Comparison of ENCODE assay signal across 15 cellular contexts in genomic region chr3:10219737-10220136, GRCh38. TPM values are rescaled to one million over a fixed set of nuclear protein-coding genes. Genes with fewer than 3 reads are reported as not detected.
A peak's percentile ranks its signal among the peaks of the same experiment; 100 is the strongest.
DNase-seq lines count a peak whose midpoint lies in the region; ATAC-seq, FAIRE-seq and TF ChIP-seq lines count a peak whose summit lies in the region.
"Had no signal": no experiment of that assay in that cellular context is flagged by ENCODE, and none has a peak within 500 bp of the region (broad histone marks: within the 10 kb centered on the region; RNA-seq: fewer than 3 reads in every experiment).

No MANE protein-coding gene starts in this region.

- peaks cover 31% of the 10 kb centered on the region for H3K4me1 ChIP-seq in CD4-positive, CD25-positive, alpha-beta regulatory T cell (ENCODE audit: control insufficient read depth, insufficient read depth, low read length, poor library complexity, severe bottlenecking)
- H3K4me1 ChIP-seq in OCI-LY7 (ENCODE audit: insufficient read depth, low read length, poor library complexity, severe bottlenecking) = peaks cover 65% of the 10 kb centered on the region

- no peak for TF ChIP-seq POLR2A in GM12891 (IDR thresholded peaks at IDR 0.05; ENCODE audit: low read depth, low read length)

- H3K36me3 Mint-ChIP-seq in CD4-positive, CD25-positive, alpha-beta regulatory T cell = peaks cover 31% of the 10 kb centered on the region
- peaks cover 31 to 57% (median 38%) of the 10 kb centered on the region in 3 donors for H3K36me3 Mint-ChIP-seq in immature natural killer cell
- H3K36me3 Mint-ChIP-seq in activated T-cell treated with anti-CD3 and anti-CD28 coated beads, Interleukin-2, amount 50 U/mL, for 72 hours (ENCODE audit: insufficient read depth in 2 of 2) = peaks cover 8 to 19% of the 10 kb centered on the region in 2 donors

- no peak for TF ChIP-seq CTCF in OCI-LY7 (conservative IDR thresholded peaks at IDR 0.05; ENCODE audit: low read length)

- H3K4me3 ChIP-seq in CD4-positive, CD25-positive, alpha-beta regulatory T cell (ENCODE audit: low read depth, low read length) = no peak overlapping the region
- H3K4me3 ChIP-seq in OCI-LY7 (ENCODE audit: low read depth, low read length, poor library complexity, severe bottlenecking) = peak overlapping the region; percentile 22

- H3K4me2 ChIP-seq in OCI-LY7 (ENCODE audit: low read length) = peak overlapping the region; percentile 60; the same call in 1 of the 2 replicates

- no peaks in the 10 kb centered on the region for H4K20me1 ChIP-seq in OCI-LY7 (ENCODE audit: insufficient read depth, low read length)

- in situ Hi-C loops in G401 (cut with HindIII; ENCODE audit: low sequenced_read_pairs) = no loop called here

- no peak for DNase-seq in CD4-positive, CD25-positive, alpha-beta regulatory T cell
- DNase-seq in G401 (ENCODE audit: low spot score) (peak; percentile 45), OCI-LY7 (ENCODE audit: low spot score) (no peak), immature natural killer cell (no peak), GM12891 (ENCODE audit: insufficient read length, low spot score) (no peak)
- DNase-seq in activated T-cell treated with anti-CD3 and anti-CD28 coated beads, Interleukin-2, amount 50 U/mL, for 72 hours = no peak
- DNase-seq: activated CD4-positive, alpha-beta T cell treated with anti-CD3 and anti-CD28 coated beads for 1 hour; effector CD8-positive, alpha-beta T cell; GDM1; NCI-H1417 treated with DMSO at 0.1 percent for 48 hours; NK-92 treated with Interleukin-12 subunit alpha and Interleukin-12 subunit beta, amount 100 ng/mL, for 24 hours had no signal

- FAIRE-seq in GM12891 (lab: Jason Lieb, UNC) = no peak

- ATAC-seq in CD4-positive, CD25-positive, alpha-beta regulatory T cell (ENCODE audit: low read depth in 2 of 2) = no peak
- ATAC-seq in GM18868 (IDR thresholded peaks at IDR 0.05; ENCODE audit: unreplicated experiment) = no peak
- ATAC-seq in activated T-cell treated with anti-CD3 and anti-CD28 coated beads, Interleukin-2, amount 50 U/mL, for 72 hours (replicated peaks in 1 of 2) = no peak
- no peak for ATAC-seq in HG02885 (IDR thresholded peaks at IDR 0.05; ENCODE audit: poor library complexity, unreplicated experiment)

- H3K36me3 ChIP-seq in CD4-positive, CD25-positive, alpha-beta regulatory T cell (ENCODE audit: control insufficient read depth, insufficient read depth, low read length) = peaks cover 16% of the 10 kb centered on the region
- peaks cover 4% of the 10 kb centered on the region; the same call in 1 of the 2 replicates for H3K36me3 ChIP-seq in OCI-LY7 (ENCODE audit: insufficient read depth, low read length)

- peaks cover 15 to 53% (median 36%) of the 10 kb centered on the region in 4 donors for H3K4me1 Mint-ChIP-seq in CD4-positive, CD25-positive, alpha-beta regulatory T cell
- peaks cover 36 to 49% of the 10 kb centered on the region in 2 donors for H3K4me1 Mint-ChIP-seq in immature natural killer cell
- H3K4me1 Mint-ChIP-seq in activated T-cell treated with anti-CD3 and anti-CD28 coated beads, Interleukin-2, amount 50 U/mL, for 72 hours (ENCODE audit: low read depth) = peaks cover 50% of the 10 kb centered on the region

- no peaks in the 10 kb centered on the region for H3K9me3 ChIP-seq in CD4-positive, CD25-positive, alpha-beta regulatory T cell (ENCODE audit: control insufficient read depth in 2 of 2, low read length in 2 of 2)
- no peaks in the 10 kb centered on the region for H3K9me3 ChIP-seq in OCI-LY7 (ENCODE audit: low read length)

- intact Hi-C loops in OCI-LY7 (cut with micrococcal nuclease; ENCODE audit: unreplicated experiment) = loop anchor here (10.0 kb wide), 3 partner anchors 195 to 285 kb away; partner anchors contain the start of genes CRELD1, EMC3 and FANCD2

- no peaks in the 10 kb centered on the region for H3K27me3 ChIP-seq in CD4-positive, CD25-positive, alpha-beta regulatory T cell (ENCODE audit: control insufficient read depth, insufficient read depth, low read length)

- no TSS peak for BruUV-seq in OCI-LY7 (replicated peaks; lab: Mats Ljungman, UMichigan)

- no peak overlapping the region for H3K4me3 Mint-ChIP-seq in CD4-positive, CD25-positive, alpha-beta regulatory T cell
- H3K4me3 Mint-ChIP-seq in immature natural killer cell = no peak overlapping the region
- H3K4me3 Mint-ChIP-seq in activated T-cell treated with anti-CD3 and anti-CD28 coated beads, Interleukin-2, amount 50 U/mL, for 72 hours = no peak overlapping the region
- H3K4me3 Mint-ChIP-seq: stimulated activated naive CD8-positive, alpha-beta T cell treated with anti-CD3 and anti-CD28 coated beads, Interleukin-15, Interleukin-2, amounts not matched to agents 100 ng/mL and 50 ng/mL, for 24 hours had no signal

- no peaks in the 10 kb centered on the region for H3K79me2 ChIP-seq in OCI-LY7 (ENCODE audit: insufficient read depth, low read depth, low read length)

- no peaks in the 10 kb centered on the region for H3K9me2 ChIP-seq in OCI-LY7 (ENCODE audit: insufficient read depth, low read length)

- CTCF ChIA-PET in OCI-LY7 (lab: Charles Lee; ENCODE audit: unreplicated experiment) = no interaction called here

- peak overlapping the region in 2 of 3 donors; percentile 65 to 86 for H3K27ac Mint-ChIP-seq in CD4-positive, CD25-positive, alpha-beta regulatory T cell
- H3K27ac Mint-ChIP-seq in immature natural killer cell = peak overlapping the region; percentile 51 to 92 (median 68)
- no peak overlapping the region for H3K27ac Mint-ChIP-seq in activated T-cell treated with anti-CD3 and anti-CD28 coated beads, Interleukin-2, amount 50 U/mL, for 72 hours

- POLR2A ChIA-PET in OCI-LY7 (lab: Charles Lee) = interaction anchor here (0.6 to 1.1 kb wide), 4 partner anchors 8 to 22 kb away, joined by 3 to 5 read pairs (median 3); no protein-coding TSS in a partner anchor

- H2AFZ ChIP-seq in OCI-LY7 (ENCODE audit: low read length) = peak overlapping the region; percentile 65

- peaks cover 4% of the 10 kb centered on the region for H3K27me3 Mint-ChIP-seq in CD4-positive, CD25-positive, alpha-beta regulatory T cell
- H3K27me3 Mint-ChIP-seq in immature natural killer cell (ENCODE audit: low read depth in 3 of 3) = peaks cover 0 to 3% (median 2%) of the 10 kb centered on the region in 3 donors
- H3K27me3 Mint-ChIP-seq in activated T-cell treated with anti-CD3 and anti-CD28 coated beads, Interleukin-2, amount 50 U/mL, for 72 hours (ENCODE audit: low read depth) = no peaks in the 10 kb centered on the region
- H3K27me3 Mint-ChIP-seq: stimulated activated naive CD8-positive, alpha-beta T cell treated with anti-CD3 and anti-CD28 coated beads, Interleukin-15, Interleukin-2, amounts not matched to agents 100 ng/mL and 50 ng/mL, for 24 hours had no signal

- no peak overlapping the region for H3K27ac ChIP-seq in CD4-positive, CD25-positive, alpha-beta regulatory T cell (ENCODE audit: insufficient read depth, low read length, poor library complexity, severe bottlenecking)
- H3K27ac ChIP-seq in OCI-LY7 (ENCODE audit: low read depth, low read length, poor library complexity, severe bottlenecking) = peak overlapping the region; percentile 78
- H3K27ac ChIP-seq: C4-2B had no signal

- peaks cover 0 to 5% (median 0%) of the 10 kb centered on the region in 7 donors for H3K9me3 Mint-ChIP-seq in CD4-positive, CD25-positive, alpha-beta regulatory T cell
- no peaks in the 10 kb centered on the region for H3K9me3 Mint-ChIP-seq in immature natural killer cell
- H3K9me3 Mint-ChIP-seq in activated T-cell treated with anti-CD3 and anti-CD28 coated beads, Interleukin-2, amount 50 U/mL, for 72 hours = peaks cover 4 to 6% of the 10 kb centered on the region in 2 donors

TF ChIP-seq in GM12891, 5 proteins besides CTCF, POLR2A, EP300 and RAD21:
- TF ChIP-seq POLR2AphosphoS5 (IDR thresholded peaks at IDR 0.05; ENCODE audit: low read depth, low read length) (no peak), TAF1 (IDR thresholded peaks at IDR 0.05; ENCODE audit: low read depth, low read length) (no peak), POU2F2 (IDR thresholded peaks at IDR 0.05; ENCODE audit: low read depth, low read length) (no peak), SPI1 (IDR thresholded peaks at IDR 0.05; ENCODE audit: low read depth, low read length) (no peak), PAX5 (IDR thresholded peaks at IDR 0.05; ENCODE audit: insufficient read depth, low read length, severe bottlenecking) (no peak)

RNA-seq across cellular contexts. Expression of gene TATDN2, which starts 28.5 kb away (rescaled TPM):
- 86.5 TPM for total RNA-seq in CD4-positive, CD25-positive, alpha-beta regulatory T cell
- 10 to 100 TPM; 10.2 to 17.4 (median 12.6) TPM for polyA plus RNA-seq in CD4-positive, CD25-positive, alpha-beta regulatory T cell
- 18.8 and 22.1 TPM in 2 replicates for total RNA-seq in G401 (2014; rRNA removed; shearing (Covaris generic))
- total RNA-seq in OCI-LY7 (2014; rRNA removed; shearing (Covaris generic)) = 22.0 and 22.9 TPM in 2 replicates
- 57.5 and 63.4 TPM in 2 replicates for total RNA-seq in OCI-LY7 (2022)
- polyA plus RNA-seq in immature natural killer cell = 10 to 100 TPM in 2 of 3 donors, 1 to 10 TPM in 1; 8.4 to 27.7 (median 10.6) TPM
- 21.8 TPM for polyA plus RNA-seq in GM12891 (2012; ENCODE audit: low read depth, missing spikeins)
- 10 to 100 TPM; 40.8 to 49.8 TPM for total RNA-seq in activated T-cell treated with anti-CD3 and anti-CD28 coated beads, Interleukin-2, amount 50 U/mL, for 72 hours

RNA-seq across cellular contexts. Expression of gene IRAK2, which starts 55.0 kb away (rescaled TPM):
- total RNA-seq in CD4-positive, CD25-positive, alpha-beta regulatory T cell = 3.6 TPM
- polyA plus RNA-seq in CD4-positive, CD25-positive, alpha-beta regulatory T cell = 1 to 10 TPM in 3 of 4 donors, under 1 TPM in 1; 0.68 to 3.7 (median 2.8) TPM
- 2.4 and 2.5 TPM in 2 replicates for total RNA-seq in G401 (2014; rRNA removed; shearing (Covaris generic))
- total RNA-seq in OCI-LY7 (2014; rRNA removed; shearing (Covaris generic)) = 1.1 and 1.4 TPM in 2 replicates
- 1.2 and 1.4 TPM in 2 replicates for total RNA-seq in OCI-LY7 (2022)
- polyA plus RNA-seq in immature natural killer cell = 10 to 100 TPM; 14.5 to 37.5 (median 37.1) TPM
- 3.2 TPM for polyA plus RNA-seq in GM12891 (2012; ENCODE audit: low read depth, missing spikeins)
- 10 to 100 TPM in 1 of 2 donors, 1 to 10 TPM in 1; 9.4 to 11.8 TPM for total RNA-seq in activated T-cell treated with anti-CD3 and anti-CD28 coated beads, Interleukin-2, amount 50 U/mL, for 72 hours
